In the genomic region with DNA sequence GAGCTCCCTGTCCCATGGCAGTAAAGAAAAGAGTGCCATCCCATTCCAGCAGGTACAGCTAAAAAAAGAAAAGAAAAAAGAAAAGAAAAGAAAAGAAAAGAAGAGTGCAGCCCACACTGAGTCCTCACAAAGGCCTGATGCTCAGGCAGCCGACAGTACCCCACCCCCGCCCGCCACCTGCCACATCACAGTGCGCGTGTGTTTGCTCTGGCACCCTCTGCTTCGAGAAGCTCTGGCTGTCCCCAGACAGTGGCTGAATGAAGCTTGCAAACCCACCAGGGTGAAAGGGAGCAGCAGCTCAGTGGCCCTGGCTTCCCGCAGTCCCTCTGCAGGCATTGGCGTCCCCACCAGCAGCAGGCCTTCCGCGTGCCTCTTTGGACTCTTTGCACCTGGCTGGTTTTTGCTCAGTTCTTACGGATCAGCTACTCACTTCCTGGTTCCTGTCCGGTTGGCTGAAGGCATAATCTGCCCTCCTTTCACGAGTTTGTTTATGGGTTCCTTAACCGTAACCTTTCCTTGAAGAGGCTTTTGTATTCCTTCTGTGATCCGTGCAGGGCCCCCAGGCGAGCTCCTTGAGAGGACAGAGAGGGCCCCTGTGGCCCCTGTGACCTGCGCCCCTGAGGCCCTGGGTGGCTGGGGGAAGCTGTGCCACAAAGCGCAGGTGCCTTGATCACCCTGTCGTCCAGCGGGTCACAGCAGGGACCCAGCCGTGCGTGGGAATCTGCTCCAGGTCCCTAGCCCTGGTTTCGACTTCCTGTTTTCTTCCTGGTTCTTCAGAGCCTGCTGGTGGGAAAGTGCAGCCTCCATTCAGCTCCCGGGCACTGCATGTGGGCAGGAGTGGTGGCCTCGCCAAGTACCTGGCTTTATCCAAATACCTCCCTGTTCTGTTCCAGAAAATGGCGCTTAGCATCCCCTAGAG, we compare ENCODE assay signal across 21 cellular contexts. TPM values are rescaled to one million over a fixed set of nuclear protein-coding genes. Genes with fewer than 3 reads are reported as not detected.
DNase-seq lines count a peak whose midpoint lies in the region; ATAC-seq, FAIRE-seq and TF ChIP-seq lines count a peak whose summit lies in the region.
"Had no signal": no experiment of that assay in that cellular context is flagged by ENCODE, and none has a peak within 500 bp of the region (broad histone marks: within the 10 kb centered on the region; RNA-seq: fewer than 3 reads in every experiment).

No MANE protein-coding gene starts in this region.

- H3K9me3 ChIP-seq in HepG2 (ENCODE audit: low read length) (no peaks in the 10 kb centered on the region), right lobe of liver (no peaks in the 10 kb centered on the region)
- H3K9me3 ChIP-seq: testis had no signal

- no peak for TF ChIP-seq EP300 in HepG2 (IDR thresholded peaks at IDR 0.05; ENCODE audit: low read depth in 2 of 2, low read length in 2 of 2)
- TF ChIP-seq EP300 in HepG2 (CRISPR knock-in tag; IDR thresholded peaks at IDR 0.05; ENCODE audit: borderline replicate concordance), result no peak

- H3K4me1 ChIP-seq in HepG2 (ENCODE audit: insufficient read depth, low read length), result peaks cover 16% of the 10 kb centered on the region; the same call in 1 of the 2 replicates
- H3K4me1 ChIP-seq in right lobe of liver, result no peaks in the 10 kb centered on the region
- H3K4me1 ChIP-seq: testis had no signal

- WGBS in HepG2 (ENCODE audit: low lambda C conversion rate), result 36% methylated on average over 22 of the region's 26 CpGs
- WGBS in right lobe of liver (ENCODE audit: insufficient coverage, low coverage, low lambda C conversion rate, missing lambda C conversion rate), result 87% methylated on average over 15 of the region's 26 CpGs

- H3K27ac ChIP-seq in HepG2 (ENCODE audit: extremely low read length, insufficient read depth, low read length), result no peak overlapping the region
- H3K27ac ChIP-seq in right lobe of liver, result no peak overlapping the region
- H3K27ac ChIP-seq: hepatocyte, testis had no signal

- FAIRE-seq in HepG2 (lab: Jason Lieb, UNC), result no peak
- FAIRE-seq: GM18507 had no signal

- H3K4me3 Mint-ChIP-seq in glutamatergic neuron (ENCODE audit: unreplicated experiment), result peak overlapping the region; percentile 26
- H3K4me3 Mint-ChIP-seq: activated naive CD8-positive, alpha-beta T cell treated with anti-CD3 and anti-CD28 coated beads, Interleukin-2, amount 10 ng/mL, durations not matched to agents 7 days and 5 days; activated T-cell treated with anti-CD3 and anti-CD28 coated beads, Interleukin-2, amount 50 U/mL, for 24 hours; mesothelial cell of epicardium had no signal

- peaks cover 9% of the 10 kb centered on the region for H3K4me1 Mint-ChIP-seq in glutamatergic neuron (ENCODE audit: low read depth, unreplicated experiment)
- H3K4me1 Mint-ChIP-seq: activated naive CD8-positive, alpha-beta T cell treated with anti-CD3 and anti-CD28 coated beads, Interleukin-2, amount 10 ng/mL, durations not matched to agents 7 days and 5 days; mesothelial cell of epicardium had no signal

- H3K27me3 Mint-ChIP-seq in glutamatergic neuron (ENCODE audit: unreplicated experiment), result peaks cover 2% of the 10 kb centered on the region
- H3K27me3 Mint-ChIP-seq: activated naive CD8-positive, alpha-beta T cell treated with anti-CD3 and anti-CD28 coated beads, Interleukin-2, amount 10 ng/mL, durations not matched to agents 7 days and 5 days; activated T-cell treated with anti-CD3 and anti-CD28 coated beads, Interleukin-2, amount 50 U/mL, for 24 hours had no signal

- no peak for TF ChIP-seq CTCF in HepG2 (CRISPR knock-in tag; IDR thresholded peaks at IDR 0.05)
- no peak for TF ChIP-seq CTCF in right lobe of liver (IDR thresholded peaks at IDR 0.05)
- TF ChIP-seq CTCF in glutamatergic neuron (IDR thresholded peaks at IDR 0.05; ENCODE audit: partially characterized antibody, unreplicated experiment), result no peak

- H3K4me3 ChIP-seq in HepG2 (replicated peaks in 1 of 3; ENCODE audit: insufficient read depth in 1 of 3, low read depth in 2 of 3, low read length in 3 of 3) (no peak overlapping the region), right lobe of liver (no peak overlapping the region)
- H3K4me3 ChIP-seq: hepatocyte, testis had no signal

- intact Hi-C loops in HepG2 (cut with micrococcal nuclease; ENCODE audit: unreplicated experiment) (no loop called here), right lobe of liver (cut with DNase I) (no loop called here), Right ventricle myocardium superior (cut with DNase I) (no loop called here)

- ATAC-seq in HepG2, result no peak; the same call in 2 of the 3 replicates
- ATAC-seq in right lobe of liver, result no peak
- no peak for ATAC-seq in Right ventricle myocardium superior (ENCODE audit: poor library complexity)
- ATAC-seq: PC-3, SK-N-SH treated with all-trans-retinoic acid at 6 μM for 48 hours had no signal

- DNase-seq in HepG2 (ENCODE audit: low spot score) (no peak), right lobe of liver (no peak), NCI-H345 treated with DMSO at 0.1 percent for 48 hours (lab: John Stamatoyannopoulos, UW; ENCODE audit: unreplicated experiment) (peak; percentile 55), glutamatergic neuron (no peak), Right ventricle myocardium superior (no peak), OCI-M2 (lab: John Stamatoyannopoulos, UW; ENCODE audit: unreplicated experiment) (no peak)
- no peak for DNase-seq in activated CD4-positive, CD25-positive, alpha-beta regulatory T cell treated with anti-CD3 and anti-CD28 coated beads, Interleukin-2, amount 50 U/mL, for 72 hours
- no peak for DNase-seq in stimulated activated naive CD4-positive, alpha-beta T cell treated with Interleukin-2 at 50 U/mL for 16 hours (lab: John Stamatoyannopoulos, UW)
- DNase-seq: activated CD4-positive, alpha-beta T cell treated with anti-CD3 and anti-CD28 coated beads, Interleukin-2, amount 50 U/mL, for 1 hour; activated naive CD8-positive, alpha-beta T cell treated with anti-CD3 and anti-CD28 coated beads, Interleukin-2, amount 10 ng/mL, durations not matched to agents 7 days and 5 days; activated T-cell treated with anti-CD3 and anti-CD28 coated beads, Interleukin-2, amount 50 U/mL, for 24 hours; effector memory CD4-positive, alpha-beta T cell; NCI-H510A; nucleus accumbens; PC-3; stimulated activated CD4-positive, alpha-beta T cell treated with anti-CD3 and anti-CD28 coated beads, Interleukin-2, amount 100 ng/mL, for 48 hours; testis had no signal

- H3K79me2 ChIP-seq in HepG2 (ENCODE audit: insufficient read depth, low read length), result no peaks in the 10 kb centered on the region
- H3K79me2 ChIP-seq: hepatocyte had no signal

- no peak for TF ChIP-seq RAD21 in HepG2 (CRISPR knock-in tag; IDR thresholded peaks at IDR 0.05)

- peak overlapping the region; percentile 63 for H2AFZ ChIP-seq in HepG2 (ENCODE audit: low read length)
- H2AFZ ChIP-seq: hepatocyte had no signal

- peak overlapping the region; percentile 2 for H3K27ac Mint-ChIP-seq in glutamatergic neuron (ENCODE audit: unreplicated experiment)
- H3K27ac Mint-ChIP-seq: activated naive CD8-positive, alpha-beta T cell treated with anti-CD3 and anti-CD28 coated beads, Interleukin-2, amount 10 ng/mL, durations not matched to agents 7 days and 5 days; activated T-cell treated with anti-CD3 and anti-CD28 coated beads, Interleukin-2, amount 50 U/mL, for 24 hours; mesothelial cell of epicardium had no signal

- POLR2A ChIA-PET in HepG2 (lab: Yijun Ruan, JAX), result interaction anchor here (0.6 kb wide), 1 partner anchor 25 kb away, joined by 4 read pairs; no protein-coding TSS in a partner anchor

- no peaks in the 10 kb centered on the region for H3K36me3 ChIP-seq in HepG2 (replicated peaks in 1 of 2; ENCODE audit: control insufficient read depth in 1 of 2, insufficient read depth in 2 of 2, low read length in 2 of 2)
- H3K36me3 ChIP-seq in right lobe of liver, result peaks cover 0 to 57% (median 7%) of the 10 kb centered on the region in 4 donors

- CTCF ChIA-PET in HepG2 (lab: Yijun Ruan, JAX; ENCODE audit: low intra/inter-chr PET ratio, low total read pairs), result no interaction called here

- H3K4me2 ChIP-seq in HepG2 (ENCODE audit: low read depth, low read length), result no peak overlapping the region
- H3K4me2 ChIP-seq: hepatocyte had no signal

- H3K27me3 ChIP-seq in HepG2 (ENCODE audit: control insufficient read depth in 1 of 2, insufficient read depth in 2 of 2, low read length in 2 of 2) (peaks cover 6 to 32% of the 10 kb centered on the region in 2 experiments; a peak in 4 of 5 replicates), right lobe of liver (no peaks in the 10 kb centered on the region)
- H3K27me3 ChIP-seq: hepatocyte, testis had no signal

- H4K20me1 ChIP-seq in HepG2 (ENCODE audit: insufficient read depth, low read length), result no peaks in the 10 kb centered on the region; the same call in 1 of the 2 replicates

- peaks cover 1% of the 10 kb centered on the region for H3K9me3 Mint-ChIP-seq in glutamatergic neuron (ENCODE audit: unreplicated experiment)
- H3K9me3 Mint-ChIP-seq: activated naive CD8-positive, alpha-beta T cell treated with anti-CD3 and anti-CD28 coated beads, Interleukin-2, amount 10 ng/mL, durations not matched to agents 7 days and 5 days; activated T-cell treated with anti-CD3 and anti-CD28 coated beads, Interleukin-2, amount 50 U/mL, for 24 hours; mesothelial cell of epicardium had no signal

- in situ Hi-C loops in HepG2 (cut with HindIII; ENCODE audit: extremely low pct_ligation_motif_present, low pct_unique_long_range_greater_than_20kb), result no loop called here

- H3K9ac ChIP-seq in HepG2 (ENCODE audit: insufficient read depth, low read depth, low read length), result no peak overlapping the region

- BruUV-seq in HepG2 (replicated peaks; lab: Mats Ljungman, UMichigan), result no TSS peak

- TF ChIP-seq POLR2A in HepG2 (IDR thresholded peaks at IDR 0.05; ENCODE audit: insufficient read depth in 1 of 2, low read depth in 2 of 2, low read length in 2 of 2) (no peak), right lobe of liver (IDR thresholded peaks at IDR 0.05) (no peak)

- no peaks in the 10 kb centered on the region for H3K36me3 Mint-ChIP-seq in glutamatergic neuron (ENCODE audit: unreplicated experiment)
- H3K36me3 Mint-ChIP-seq: activated naive CD8-positive, alpha-beta T cell treated with anti-CD3 and anti-CD28 coated beads, Interleukin-2, amount 10 ng/mL, durations not matched to agents 7 days and 5 days had no signal

RNA-seq across cellular contexts. Expression of a gene that starts 28.0 kb away (rescaled TPM):
- total RNA-seq in HepG2 (2016; rRNA removed; fragmentation: Illumina TruSeq; extraction: Trizol), result 21.4 and 22.2 TPM in 2 replicates
- total RNA-seq in HepG2 (2016; cell fraction: cytosol; rRNA removed; fragmentation: Illumina TruSeq; extraction: Trizol; ENCODE audit: low read depth), result 5.0 and 5.9 TPM in 2 replicates
- 20.6 and 22.3 TPM in 2 replicates for total RNA-seq in HepG2 (2016; cell fraction: insoluble cytoplasmic fraction; rRNA removed; fragmentation: Illumina TruSeq; extraction: Trizol)
- total RNA-seq in HepG2 (2016; cell fraction: membrane; rRNA removed; fragmentation: Illumina TruSeq; extraction: Trizol), result 13.7 and 13.9 TPM in 2 replicates
- total RNA-seq in HepG2 (2016; cell fraction: nucleus; rRNA removed; fragmentation: Illumina TruSeq; extraction: Trizol), result 9.1 and 12.1 TPM in 2 replicates
- polyA plus RNA-seq in HepG2 (2011; rRNA removed), result 14.2 and 14.9 TPM in 2 replicates
- 16.0 and 16.7 TPM in 2 replicates for polyA plus RNA-seq in HepG2 (2011; cell fraction: cytosol; rRNA removed)
- 7.8 and 9.6 TPM in 2 replicates for polyA plus RNA-seq in HepG2 (2011; cell fraction: nucleus; rRNA removed)
- polyA plus RNA-seq in HepG2 (2012), result 10.4 and 12.8 TPM in 2 replicates
- 3.2 TPM in 2 replicates for polyA plus RNA-seq in HepG2 (2016; cell fraction: cytosol; fragmentation: Illumina TruSeq; extraction: Trizol; ENCODE audit: low read depth)
- 20.0 and 20.2 TPM in 2 replicates for polyA plus RNA-seq in HepG2 (2016; cell fraction: insoluble cytoplasmic fraction; fragmentation: Illumina TruSeq; extraction: Trizol; ENCODE audit: low read depth)
- polyA plus RNA-seq in HepG2 (2016; cell fraction: membrane; fragmentation: Illumina TruSeq; extraction: Trizol; ENCODE audit: low read depth), result 7.0 and 7.9 TPM in 2 replicates
- 15.0 and 15.1 TPM in 2 replicates for polyA plus RNA-seq in HepG2 (2016; cell fraction: nucleus; fragmentation: Illumina TruSeq; extraction: Trizol; ENCODE audit: insufficient read depth, low read depth)
- 21.5 and 78.8 TPM in 2 replicates for polyA minus RNA-seq in HepG2 (2011; rRNA and poly(A)+ RNA removed; ENCODE audit: low replicate concordance)
- polyA minus RNA-seq in HepG2 (2011; cell fraction: cytosol; rRNA and poly(A)+ RNA removed), result 8.5 and 9.1 TPM in 2 replicates
- polyA minus RNA-seq in HepG2 (2011; cell fraction: nucleus; rRNA and poly(A)+ RNA removed), result 8.6 and 9.7 TPM in 2 replicates
- 10 to 100 TPM in 3 of 6 experiments, 1 to 10 TPM in 3; 8.8 to 17.5 (median 10.6) TPM for total RNA-seq in right lobe of liver
- 23.1 TPM for total RNA-seq in glutamatergic neuron (ENCODE audit: unreplicated experiment)
- 10.3 TPM for total RNA-seq in Right ventricle myocardium superior
